ENCODE assay signal across 8 cellular contexts in genomic region chr11:134045799-134046635, GRCh38. TPM values are rescaled to one million over a fixed set of nuclear protein-coding genes. Genes with fewer than 3 reads are reported as not detected.
A peak's percentile ranks its signal among the peaks of the same experiment; 100 is the strongest.
DNase-seq lines count a peak whose midpoint lies in the region; ATAC-seq and TF ChIP-seq lines count a peak whose summit lies in the region.

No MANE protein-coding gene starts in this region.

- TF ChIP-seq CTCF in GM10248 (IDR thresholded peaks at IDR 0.05; ENCODE audit: control extremely low read depth, extremely low read depth, low read depth, missing control alignments) = peak; percentile 6
- no peak for TF ChIP-seq CTCF in endothelial cell (IDR thresholded peaks at IDR 0.05; ENCODE audit: unreplicated experiment)
- peak; percentile 90 for TF ChIP-seq CTCF in retinal pigment epithelial cell (conservative IDR thresholded peaks at IDR 0.05; ENCODE audit: low read depth, low read length)

- no peak overlapping the region for H3K27ac Mint-ChIP-seq in endothelial cell (ENCODE audit: unreplicated experiment)

- DNase-seq in GM10248 (ENCODE audit: extremely low spot score) (no peak), NCI-H345 (lab: John Stamatoyannopoulos, UW) (peak; percentile 60), endothelial cell (ENCODE audit: low spot score) (peak; percentile 50), retinal pigment epithelial cell (ENCODE audit: low read depth) (no peak), OCI-M1 (lab: John Stamatoyannopoulos, UW) (no peak), C1 segment of cervical spinal cord (lab: John Stamatoyannopoulos, UW) (no peak)
- no peak for DNase-seq in effector CD4-positive, alpha-beta T cell

- CTCF ChIA-PET in GM10248 (lab: Yijun Ruan, JAX) = interaction anchor here (1.3 to 1.5 kb wide), 2 partner anchors 8 to 119 kb away, joined by 3 read pairs; no protein-coding TSS in a partner anchor

- no peaks in the 10 kb centered on the region for H3K36me3 Mint-ChIP-seq in endothelial cell (ENCODE audit: low read depth, unreplicated experiment)

- ATAC-seq in HG02870 (IDR thresholded peaks at IDR 0.05; ENCODE audit: unreplicated experiment) = no peak

- H3K9me3 Mint-ChIP-seq in endothelial cell (ENCODE audit: unreplicated experiment) = no peaks in the 10 kb centered on the region

- peaks cover 33% of the 10 kb centered on the region for H3K4me1 Mint-ChIP-seq in endothelial cell (ENCODE audit: unreplicated experiment)

- no peak overlapping the region for H3K4me3 ChIP-seq in retinal pigment epithelial cell (ENCODE audit: low read length)

- H3K27me3 Mint-ChIP-seq in endothelial cell (ENCODE audit: unreplicated experiment) = peaks cover 9% of the 10 kb centered on the region

- H3K4me3 Mint-ChIP-seq in endothelial cell (ENCODE audit: unreplicated experiment) = no peak overlapping the region

- POLR2A ChIA-PET in GM10248 (lab: Yijun Ruan, JAX) = no interaction called here

RNA-seq across cellular contexts. Expression of gene JAM3, which starts 22.9 kb away (rescaled TPM):
- 438 TPM for total RNA-seq in endothelial cell (ENCODE audit: unreplicated experiment)

Comparison
In these comparisons a context has a peak if more than half of its experiments do, and no peak if none do; other contexts are left out.
1. DNase-seq: peak in NCI-H345 (single experiment) and endothelial cell (single experiment); none in GM10248 (single experiment), retinal pigment epithelial cell (single experiment), OCI-M1 (single experiment), C1 segment of cervical spinal cord (0 of 14) and effector CD4-positive, alpha-beta T cell (single experiment).